In the genomic region with DNA sequence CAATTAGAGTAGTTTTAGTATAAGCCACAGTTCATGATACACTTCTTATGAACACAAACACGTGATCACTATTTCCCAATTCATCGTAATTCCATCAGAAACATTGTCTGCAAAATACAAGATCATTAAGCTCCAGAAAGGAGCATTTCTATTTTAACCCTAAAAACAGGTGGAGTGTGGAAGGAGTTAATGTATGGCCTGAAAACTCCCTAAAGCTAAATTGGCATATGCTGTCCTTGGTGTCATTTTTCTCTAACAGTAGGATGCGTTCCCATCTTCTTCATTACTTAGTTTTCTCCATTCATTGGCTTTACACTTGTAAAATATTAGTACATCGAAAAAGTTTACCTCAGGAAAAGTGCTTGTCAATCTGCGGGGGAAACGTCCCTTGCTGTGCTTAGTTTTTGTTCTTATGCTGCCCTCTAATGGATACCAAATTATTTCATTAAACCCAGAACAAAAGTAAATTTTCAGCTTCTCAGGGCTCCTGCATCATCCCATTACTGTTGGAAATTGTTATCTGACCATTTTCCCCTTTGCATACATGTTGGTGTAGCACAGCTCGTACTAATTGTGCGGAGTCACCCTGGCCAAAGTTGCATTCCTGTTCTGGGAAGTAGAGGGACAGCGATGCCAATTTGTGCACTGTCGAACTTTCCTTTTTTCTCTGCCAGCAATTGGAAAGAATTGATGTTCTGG, we compare ENCODE assay signal across 8 cellular contexts.
A peak's percentile ranks its signal among the peaks of the same experiment; 100 is the strongest.
DNase-seq lines count a peak whose midpoint lies in the region; ATAC-seq and TF ChIP-seq lines count a peak whose summit lies in the region.

No MANE protein-coding gene starts in this region.

- H3K27me3 ChIP-seq in KMS-11 (ENCODE audit: insufficient read depth, low read depth): no peaks in the 10 kb centered on the region

- H3K27me3 Mint-ChIP-seq in activated T-cell treated with anti-CD3 and anti-CD28 coated beads, Interleukin-2, amount 50 U/mL, for 72 hours (ENCODE audit: low read depth): no peaks in the 10 kb centered on the region
- no peaks in the 10 kb centered on the region for H3K27me3 Mint-ChIP-seq in activated T-cell treated with anti-CD3 and anti-CD28 coated beads, Interleukin-2, amount 50 U/mL, for 24 hours
- no peaks in the 10 kb centered on the region for H3K27me3 Mint-ChIP-seq in endothelial cell (ENCODE audit: unreplicated experiment)
- H3K27me3 Mint-ChIP-seq in naive B cell: no peaks in the 10 kb centered on the region
- H3K27me3 Mint-ChIP-seq in mesothelial cell of epicardium (ENCODE audit: low read depth): no peaks in the 10 kb centered on the region

- no peak overlapping the region for H3K27ac Mint-ChIP-seq in activated T-cell treated with anti-CD3 and anti-CD28 coated beads, Interleukin-2, amount 50 U/mL, for 72 hours
- H3K27ac Mint-ChIP-seq in activated T-cell treated with anti-CD3 and anti-CD28 coated beads, Interleukin-2, amount 50 U/mL, for 24 hours: no peak overlapping the region
- H3K27ac Mint-ChIP-seq in endothelial cell (ENCODE audit: unreplicated experiment) (no peak overlapping the region), naive B cell (no peak overlapping the region), mesothelial cell of epicardium (no peak overlapping the region)

- H3K9ac ChIP-seq in KMS-11 (no peak overlapping the region), SK-N-MC (ENCODE audit: insufficient read length) (no peak overlapping the region)

- H3K4me1 Mint-ChIP-seq in activated T-cell treated with anti-CD3 and anti-CD28 coated beads, Interleukin-2, amount 50 U/mL, for 72 hours (ENCODE audit: low read depth): no peaks in the 10 kb centered on the region
- H3K4me1 Mint-ChIP-seq in activated T-cell treated with anti-CD3 and anti-CD28 coated beads, Interleukin-2, amount 50 U/mL, for 24 hours (ENCODE audit: low read depth): peaks cover 4% of the 10 kb centered on the region
- H3K4me1 Mint-ChIP-seq in endothelial cell (ENCODE audit: unreplicated experiment) (peaks cover 6% of the 10 kb centered on the region), naive B cell (no peaks in the 10 kb centered on the region), mesothelial cell of epicardium (peaks cover 2% of the 10 kb centered on the region)

- peak; percentile 4 to 11 for DNase-seq in activated T-cell treated with anti-CD3 and anti-CD28 coated beads, Interleukin-2, amount 50 U/mL, for 72 hours
- no peak for DNase-seq in activated T-cell treated with anti-CD3 and anti-CD28 coated beads, Interleukin-2, amount 50 U/mL, for 24 hours
- DNase-seq in SK-N-MC (ENCODE audit: low read depth, low spot score) (peak; percentile 6), endothelial cell (ENCODE audit: low spot score) (no peak), naive B cell (peak; percentile 38), mesothelial cell of epicardium (ENCODE audit: low spot score in 2 of 2, unreplicated experiment in 2 of 2) (no peak)

- H3K4me3 ChIP-seq in KMS-11 (IDR thresholded peaks at IDR 0.05; ENCODE audit: insufficient read depth, low read depth, low read length) (no peak overlapping the region), SK-N-MC (no peak overlapping the region)

- no peaks in the 10 kb centered on the region for H3K36me3 ChIP-seq in KMS-11 (ENCODE audit: insufficient read depth)
- H3K36me3 ChIP-seq in SK-N-MC (ENCODE audit: insufficient read depth, low read length): no peaks in the 10 kb centered on the region

- H3K4me1 ChIP-seq in KMS-11 (ENCODE audit: low read depth, poor library complexity, severe bottlenecking): peaks cover 8% of the 10 kb centered on the region

- H3K27ac ChIP-seq in KMS-11 (no peak overlapping the region), SK-N-MC (no peak overlapping the region)

- TF ChIP-seq CTCF in KMS-11 (conservative IDR thresholded peaks at IDR 0.05; ENCODE audit: low read depth, low read length): peak; percentile 91
- TF ChIP-seq CTCF in endothelial cell (IDR thresholded peaks at IDR 0.05; ENCODE audit: unreplicated experiment): peak; percentile 30
- TF ChIP-seq CTCF in mesothelial cell of epicardium (IDR thresholded peaks at IDR 0.05; ENCODE audit: unreplicated experiment): no peak

- H3K9me3 Mint-ChIP-seq in activated T-cell treated with anti-CD3 and anti-CD28 coated beads, Interleukin-2, amount 50 U/mL, for 72 hours: no peaks in the 10 kb centered on the region
- H3K9me3 Mint-ChIP-seq in activated T-cell treated with anti-CD3 and anti-CD28 coated beads, Interleukin-2, amount 50 U/mL, for 24 hours: no peaks in the 10 kb centered on the region
- no peaks in the 10 kb centered on the region for H3K9me3 Mint-ChIP-seq in endothelial cell (ENCODE audit: unreplicated experiment)
- no peaks in the 10 kb centered on the region for H3K9me3 Mint-ChIP-seq in naive B cell
- H3K9me3 Mint-ChIP-seq in mesothelial cell of epicardium: no peaks in the 10 kb centered on the region

- H3K4me3 Mint-ChIP-seq in activated T-cell treated with anti-CD3 and anti-CD28 coated beads, Interleukin-2, amount 50 U/mL, for 72 hours: no peak overlapping the region
- no peak overlapping the region for H3K4me3 Mint-ChIP-seq in activated T-cell treated with anti-CD3 and anti-CD28 coated beads, Interleukin-2, amount 50 U/mL, for 24 hours
- no peak overlapping the region for H3K4me3 Mint-ChIP-seq in endothelial cell (ENCODE audit: unreplicated experiment)
- H3K4me3 Mint-ChIP-seq in naive B cell: no peak overlapping the region
- no peak overlapping the region for H3K4me3 Mint-ChIP-seq in mesothelial cell of epicardium

- H3K36me3 Mint-ChIP-seq in activated T-cell treated with anti-CD3 and anti-CD28 coated beads, Interleukin-2, amount 50 U/mL, for 72 hours (ENCODE audit: insufficient read depth in 2 of 2): no peaks in the 10 kb centered on the region
- H3K36me3 Mint-ChIP-seq in activated T-cell treated with anti-CD3 and anti-CD28 coated beads, Interleukin-2, amount 50 U/mL, for 24 hours (ENCODE audit: low read depth): peaks cover 2% of the 10 kb centered on the region
- H3K36me3 Mint-ChIP-seq in endothelial cell (ENCODE audit: low read depth, unreplicated experiment): no peaks in the 10 kb centered on the region
- H3K36me3 Mint-ChIP-seq in naive B cell: no peaks in the 10 kb centered on the region
- no peaks in the 10 kb centered on the region for H3K36me3 Mint-ChIP-seq in mesothelial cell of epicardium

- H3K9me3 ChIP-seq in SK-N-MC (ENCODE audit: low read depth, low read length): no peaks in the 10 kb centered on the region

- no peaks in the 10 kb centered on the region for H4K20me1 ChIP-seq in KMS-11 (ENCODE audit: insufficient read depth)

- H2AFZ ChIP-seq in KMS-11 (ENCODE audit: low read depth): no peak overlapping the region

- H3K4me2 ChIP-seq in KMS-11: no peak overlapping the region

- no peaks in the 10 kb centered on the region for H3K79me2 ChIP-seq in KMS-11 (ENCODE audit: insufficient read depth, low read depth)

- ATAC-seq in activated T-cell treated with anti-CD3 and anti-CD28 coated beads, Interleukin-2, amount 50 U/mL, for 72 hours (replicated peaks in 1 of 2): peak in 1 of 2 donors; percentile 49
- peak; percentile 65 for ATAC-seq in GM21526 (IDR thresholded peaks at IDR 0.05; ENCODE audit: low FRiP score, unreplicated experiment)
- peak; percentile 48 to 59 for ATAC-seq in naive B cell (ENCODE audit: low read depth in 2 of 2)

Comparison
In these comparisons a context has a peak if more than half of its experiments do, and no peak if none do; other contexts are left out.
1. DNase-seq: peak in activated T-cell treated with anti-CD3 and anti-CD28 coated beads, Interleukin-2, amount 50 U/mL, for 72 hours (2 of 2), SK-N-MC (single experiment) and naive B cell (single experiment); none in activated T-cell treated with anti-CD3 and anti-CD28 coated beads, Interleukin-2, amount 50 U/mL, for 24 hours (single experiment), endothelial cell (single experiment) and mesothelial cell of epicardium (0 of 2).